In genomic region chr13:20580257-20580656, GRCh38 we compare ENCODE assay signal across 29 cellular contexts.
"Had no signal": no experiment of that assay in that cellular context is flagged by ENCODE, and none has a peak within 500 bp of the region (broad histone marks: within the 10 kb centered on the region; RNA-seq: fewer than 3 reads in every experiment).

No MANE protein-coding gene starts in this region.

- H3K4me3 Mint-ChIP-seq: activated CD8-positive, alpha-beta T cell treated with anti-CD3 and anti-CD28 coated beads for 36 hours; activated naive CD4-positive, alpha-beta T cell treated with anti-CD3 and anti-CD28 coated beads, Interleukin-2, amount 50 U/mL, for 24 hours; central memory CD8-positive, alpha-beta T cell; nephron; stimulated activated naive B cell treated with anti-CD40 and anti-IgM and Interleukin-4, amounts not matched to agents 10 μg/mL and 1 μg/mL and 100 μg/mL, for 72 hours; T-helper 17 cell; WTC11 had no signal

- H3K4me3 ChIP-seq: esophagus muscularis mucosa, left lung, lung, ovary, sigmoid colon, smooth muscle cell, suprapubic skin, tibial artery, upper lobe of right lung had no signal

- H3K27ac Mint-ChIP-seq: activated CD8-positive, alpha-beta T cell treated with anti-CD3 and anti-CD28 coated beads for 36 hours; activated T-helper 2 cell treated with anti-CD3 and anti-CD28 coated beads, Interferon-gamma antibody, Interleukin-2, Interleukin-4, amounts not matched to agents 10 μg/mL and 5 μg/mL and 100 μg/mL, durations not matched to agents 14 hours and 24 hours and 36 hours; nephron; stimulated activated naive B cell treated with anti-CD40 and anti-IgM and Interleukin-4, amounts not matched to agents 10 μg/mL and 1 μg/mL and 100 μg/mL, for 72 hours; T-helper 17 cell; WTC11 had no signal

- ATAC-seq: activated CD8-positive, alpha-beta T cell treated with anti-CD3 and anti-CD28 coated beads for 36 hours; left lung; stimulated activated naive B cell treated with anti-CD40 and anti-IgM and Interleukin-4, amounts not matched to agents 10 μg/mL and 1 μg/mL and 100 μg/mL, for 72 hours; T-helper 17 cell; upper lobe of right lung; WTC11 had no signal

- H3K4me1 Mint-ChIP-seq: nephron, WTC11 had no signal

- H3K27me3 Mint-ChIP-seq: activated CD8-positive, alpha-beta T cell treated with anti-CD3 and anti-CD28 coated beads for 36 hours; activated naive CD4-positive, alpha-beta T cell treated with anti-CD3 and anti-CD28 coated beads, Interleukin-2, amount 50 U/mL, for 24 hours; central memory CD8-positive, alpha-beta T cell; progenitor cell of endocrine pancreas; stimulated activated naive B cell treated with anti-CD40 and anti-IgM and Interleukin-4, amounts not matched to agents 10 μg/mL and 1 μg/mL and 100 μg/mL, for 72 hours; T-helper 17 cell had no signal

- DNase-seq: activated CD4-positive, alpha-beta T cell treated with anti-CD3 and anti-CD28 coated beads for 1 hour; activated CD4-positive, alpha-beta T cell treated with anti-CD3 and anti-CD28 coated beads, Interleukin-2, amount 50 U/mL, for 1 hour; activated CD8-positive, alpha-beta T cell treated with anti-CD3 and anti-CD28 coated beads for 36 hours; activated T-cell treated with anti-CD3 and anti-CD28 coated beads, Interleukin-2, amount 50 U/mL, for 48 hours; anterior cingulate cortex; dermis blood vessel endothelial cell; effector CD4-positive, alpha-beta T cell; kidney glomerular epithelial cell; left lung; ovary; retina; sigmoid colon; stimulated activated CD4-positive, alpha-beta T cell treated with anti-CD3 and anti-CD28 coated beads, Interleukin-15, amount 100 ng/mL, for 24 hours; stimulated activated CD4-positive, alpha-beta T cell treated with anti-CD3 and anti-CD28 coated beads, Interleukin-2, amount 100 ng/mL, for 24 hours; stimulated activated naive B cell treated with anti-CD40 and anti-IgM and Interleukin-4, amounts not matched to agents 10 μg/mL and 1 μg/mL and 100 μg/mL, for 72 hours; T-helper 17 cell; T1000; tibial artery; upper lobe of right lung had no signal

- H3K9me3 Mint-ChIP-seq: central memory CD8-positive, alpha-beta T cell had no signal
